ENCODE assay signal across 17 cellular contexts in genomic region chr4:73508651-73509050, GRCh38. TPM values are rescaled to one million over a fixed set of nuclear protein-coding genes. Genes with fewer than 3 reads are reported as not detected.
DNase-seq lines count a peak whose midpoint lies in the region; ATAC-seq, FAIRE-seq and TF ChIP-seq lines count a peak whose summit lies in the region.
"Had no signal": no experiment of that assay in that cellular context is flagged by ENCODE, and none has a peak within 500 bp of the region (broad histone marks: within the 10 kb centered on the region; RNA-seq: fewer than 3 reads in every experiment).

No MANE protein-coding gene starts in this region.

- no peak for FAIRE-seq in bronchial epithelial cell (lab: Jason Lieb, UNC)
- FAIRE-seq: H54 had no signal

- H3K4me1 ChIP-seq in mesendoderm (ENCODE audit: control insufficient read depth, low read depth, low read length), result no peaks in the 10 kb centered on the region
- H3K4me1 ChIP-seq: BLaER1 treated with 17β-estradiol and CSF1 and Interleukin-3, amounts not matched to agents 10 nM and 100 nM had no signal

- no peaks in the 10 kb centered on the region for H3K79me2 ChIP-seq in mesendoderm (ENCODE audit: control insufficient read depth, insufficient read depth, low read length)

- no peaks in the 10 kb centered on the region for H3K9me3 ChIP-seq in MG63
- H3K9me3 ChIP-seq: BLaER1 treated with 17β-estradiol and CSF1 and Interleukin-3, amounts not matched to agents 10 nM and 100 nM had no signal

- no peaks in the 10 kb centered on the region for H3K79me1 ChIP-seq in mesendoderm (ENCODE audit: low read length)

- no peak overlapping the region for H4K5ac ChIP-seq in mesendoderm (ENCODE audit: low read length)

- no CpG with 5 or more reads among the region's 3 CpGs for WGBS in mesendoderm (ENCODE audit: extremely low coverage, insufficient coverage, low lambda C conversion rate)

- peak; percentile 23 for DNase-seq in H4 (ENCODE audit: low spot score)
- peak; percentile 48 for DNase-seq in MG63
- peak; percentile 24 for DNase-seq in bronchial epithelial cell (ENCODE audit: low read depth)
- no peak for DNase-seq in left lobe of liver (ENCODE audit: low spot score)
- no peak for DNase-seq in NCI-H510A treated with DMSO at 0.1 percent for 48 hours (lab: John Stamatoyannopoulos, UW)
- DNase-seq in activated gamma-delta T cell treated with Interleukin-2 at 50 U/mL for 16 hours, result no peak
- no peak for DNase-seq in mesendoderm
- DNase-seq: ACHN; CD4-positive, CD25-positive, alpha-beta regulatory T cell; DMS53; GF-D8 had no signal

- H2BK120ac ChIP-seq in mesendoderm (ENCODE audit: low read depth, low read length), result no peak overlapping the region

- H3K4me2 ChIP-seq in mesendoderm (ENCODE audit: low read length), result no peak overlapping the region
- H3K4me2 ChIP-seq: BLaER1 treated with 17β-estradiol and CSF1 and Interleukin-3, amounts not matched to agents 10 nM and 100 nM had no signal

- peak; percentile 1 for ATAC-seq in left lobe of liver
- ATAC-seq in HG03095 (IDR thresholded peaks at IDR 0.05; ENCODE audit: unreplicated experiment), result no peak
- ATAC-seq: HCT116 had no signal

- no peaks in the 10 kb centered on the region for H3K36me3 ChIP-seq in MG63
- H3K36me3 ChIP-seq in bronchial epithelial cell (ENCODE audit: control insufficient read depth, insufficient read depth, low read length), result no peaks in the 10 kb centered on the region
- H3K36me3 ChIP-seq in mesendoderm (ENCODE audit: control insufficient read depth, insufficient read depth, low read length), result no peaks in the 10 kb centered on the region
- H3K36me3 ChIP-seq: BLaER1 treated with 17β-estradiol and CSF1 and Interleukin-3, amounts not matched to agents 10 nM and 100 nM had no signal

- H2BK5ac ChIP-seq in mesendoderm (ENCODE audit: low read length), result no peak overlapping the region

- no peak overlapping the region for H3K23ac ChIP-seq in mesendoderm (ENCODE audit: low read length)

- H3K4me3 ChIP-seq in MG63 (no peak overlapping the region), bronchial epithelial cell (ENCODE audit: low read depth, low read length) (no peak overlapping the region), mesendoderm (ENCODE audit: low read length) (no peak overlapping the region)
- H3K4me3 ChIP-seq: BLaER1 treated with 17β-estradiol and CSF1 and Interleukin-3, amounts not matched to agents 10 nM and 100 nM had no signal

- no peak for TF ChIP-seq CTCF in bronchial epithelial cell (IDR thresholded peaks at IDR 0.05; ENCODE audit: insufficient read depth, low read length, severe bottlenecking)

- no peaks in the 10 kb centered on the region for H3K27me3 ChIP-seq in MG63
- H3K27me3 ChIP-seq in bronchial epithelial cell (ENCODE audit: control insufficient read depth, insufficient read depth, low read length), result no peaks in the 10 kb centered on the region
- H3K27me3 ChIP-seq in mesendoderm (ENCODE audit: insufficient read depth, low read length, poor library complexity), result no peaks in the 10 kb centered on the region
- H3K27me3 ChIP-seq: BLaER1 treated with 17β-estradiol and CSF1 and Interleukin-3, amounts not matched to agents 10 nM and 100 nM had no signal

- no peak overlapping the region for H2AK5ac ChIP-seq in mesendoderm (ENCODE audit: low read length)

- H3K9ac ChIP-seq in mesendoderm (ENCODE audit: low read length), result no peak overlapping the region
- H3K9ac ChIP-seq: BLaER1 treated with 17β-estradiol and CSF1 and Interleukin-3, amounts not matched to agents 10 nM and 100 nM had no signal

- no peak overlapping the region for H3K18ac ChIP-seq in mesendoderm (ENCODE audit: low read length)

- H3K4ac ChIP-seq in mesendoderm (ENCODE audit: low read depth, low read length), result no peak overlapping the region

- H3K27ac ChIP-seq in mesendoderm (ENCODE audit: low read depth, low read length), result no peak overlapping the region
- H3K27ac ChIP-seq: BLaER1 treated with 17β-estradiol and CSF1 and Interleukin-3, amounts not matched to agents 10 nM and 100 nM; HL-60 had no signal

- H3K56ac ChIP-seq in mesendoderm (ENCODE audit: low read length), result no peak overlapping the region

- H2BK15ac ChIP-seq in mesendoderm (replicated peaks; ENCODE audit: low read depth), result no peak overlapping the region

- no peak overlapping the region for H4K8ac ChIP-seq in mesendoderm (ENCODE audit: low read depth, low read length)

RNA-seq across cellular contexts. Expression of gene AFM, which starts 27.1 kb away (rescaled TPM):
- not detected in 2 replicates for total RNA-seq in H4 (2014; rRNA removed; shearing (Covaris generic))
- not detected in 2 replicates for total RNA-seq in MG63 (2014; rRNA removed; shearing (Covaris generic); ENCODE audit: low replicate concordance)
- not detected in 2 replicates for total RNA-seq in bronchial epithelial cell
- 208 TPM for total RNA-seq in left lobe of liver
- polyA plus RNA-seq in mesendoderm (2013, experiment 1 of 2), result not detected
- not detected for polyA plus RNA-seq in mesendoderm (2013, experiment 2 of 2)
- total RNA-seq: A172; CD4-positive, CD25-positive, alpha-beta regulatory T cell had no signal
- polyA plus RNA-seq: CD4-positive, CD25-positive, alpha-beta regulatory T cell had no signal

Comparison
In these comparisons a context has a peak if more than half of its experiments do, and no peak if none do; other contexts are left out.
1. DNase-seq: peak in H4 (single experiment), MG63 (single experiment) and bronchial epithelial cell (single experiment); none in left lobe of liver (single experiment), NCI-H510A treated with DMSO at 0.1 percent for 48 hours (single experiment), activated gamma-delta T cell treated with Interleukin-2 at 50 U/mL for 16 hours (single experiment) and mesendoderm (single experiment).
2. RNA of gene AFM, which starts 27.1 kb away (total RNA-seq): 208 TPM in left lobe of liver (single experiment); not detected in H4, not detected in MG63 and not detected in bronchial epithelial cell; every median in the first group is over 100 times any median in the second.